In the genomic region with DNA sequence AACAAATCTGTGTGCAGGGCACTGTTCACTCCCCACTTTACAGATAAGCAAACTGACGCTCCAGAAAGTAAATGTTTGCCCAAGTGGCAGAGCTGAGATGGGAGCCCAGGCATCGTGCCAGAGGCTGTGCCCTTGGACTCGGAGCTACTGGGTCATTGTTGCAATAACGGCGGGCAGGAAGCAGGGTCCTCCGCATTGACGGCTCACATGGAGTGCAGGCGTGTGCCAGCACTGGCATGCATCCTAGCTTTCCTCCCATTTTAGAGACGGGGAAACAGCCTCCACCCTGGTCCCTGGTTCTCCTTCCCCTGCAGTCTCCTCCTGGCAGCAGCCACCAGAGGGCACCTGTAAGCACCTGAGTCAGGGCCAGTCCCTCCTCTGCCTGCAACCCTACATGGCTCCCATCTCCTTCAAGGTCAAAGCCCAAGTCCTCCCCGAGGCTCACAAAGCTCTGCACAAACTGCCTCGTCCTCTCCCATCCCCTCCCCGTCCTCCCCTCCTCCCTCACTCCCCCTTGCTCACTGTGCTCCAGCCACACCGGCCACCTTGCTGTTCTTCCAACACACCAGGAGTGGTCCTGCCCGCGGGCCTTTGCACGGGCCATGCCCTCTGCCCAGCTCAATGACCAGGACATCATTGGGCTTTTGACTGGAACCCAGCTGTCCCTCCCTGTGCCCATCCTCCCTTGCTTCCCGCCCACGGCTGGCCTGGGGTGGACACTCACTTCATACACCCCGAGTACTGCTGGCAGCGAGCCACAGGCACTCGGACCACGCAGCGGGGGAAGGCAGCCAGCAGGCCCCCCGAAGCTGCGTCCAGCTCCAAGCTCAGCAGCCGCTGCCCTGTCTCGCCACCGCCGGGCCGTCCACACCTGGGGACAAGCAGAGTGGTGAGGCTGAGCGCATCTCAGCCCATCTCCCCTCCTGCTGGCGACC, we compare ENCODE assay signal across 8 cellular contexts. TPM values are rescaled to one million over a fixed set of nuclear protein-coding genes. Genes with fewer than 3 reads are reported as not detected.
DNase-seq lines count a peak whose midpoint lies in the region; ATAC-seq and TF ChIP-seq lines count a peak whose summit lies in the region.

No MANE protein-coding gene starts in this region.

- POLR2A ChIA-PET in HEK293T (lab: Yijun Ruan, JAX) = interaction anchor here (1.1 kb wide), 1 partner anchor 9 kb away, joined by 3 read pairs; no protein-coding TSS in a partner anchor
- POLR2A ChIA-PET in activated CD8-positive, alpha-beta T cell treated with anti-CD3 and anti-CD28 coated beads, Interleukin-2, amount 10 ng/mL, durations not matched to agents 7 days and 5 days (lab: Charles Lee) = interaction anchor here (1.0 kb wide), 1 partner anchor 22 kb away, joined by 3 read pairs; no protein-coding TSS in a partner anchor

- H3K27ac Mint-ChIP-seq in activated CD8-positive, alpha-beta T cell treated with anti-CD3 and anti-CD28 coated beads, Interleukin-2, amount 10 ng/mL, durations not matched to agents 7 days and 5 days = no peak overlapping the region

- H3K9me3 Mint-ChIP-seq in activated CD8-positive, alpha-beta T cell treated with anti-CD3 and anti-CD28 coated beads, Interleukin-2, amount 10 ng/mL, durations not matched to agents 7 days and 5 days (ENCODE audit: insufficient read depth) = no peaks in the 10 kb centered on the region

- H3K4me3 Mint-ChIP-seq in activated CD8-positive, alpha-beta T cell treated with anti-CD3 and anti-CD28 coated beads, Interleukin-2, amount 10 ng/mL, durations not matched to agents 7 days and 5 days = no peak overlapping the region

- in situ Hi-C loops in KBM-7 (cut with MboI; ENCODE audit: low pct_unique_long_range_greater_than_20kb, low sequenced_read_pairs) = no loop called here

- H3K4me1 Mint-ChIP-seq in activated CD8-positive, alpha-beta T cell treated with anti-CD3 and anti-CD28 coated beads, Interleukin-2, amount 10 ng/mL, durations not matched to agents 7 days and 5 days (ENCODE audit: low read depth) = no peaks in the 10 kb centered on the region

- DNase-seq in COLO668 (lab: John Stamatoyannopoulos, UW; ENCODE audit: unreplicated experiment) = peak; percentile 13
- peak; percentile 48 for DNase-seq in HEK293T (ENCODE audit: extremely low spot score)
- DNase-seq in activated CD8-positive, alpha-beta T cell treated with anti-CD3 and anti-CD28 coated beads, Interleukin-2, amount 10 ng/mL, durations not matched to agents 7 days and 5 days = peak; percentile 38
- DNase-seq in kidney tubule cell (ENCODE audit: low spot score) = peak; percentile 40
- DNase-seq in KBM-7 = no peak
- no peak for DNase-seq in occipital lobe (lab: John Stamatoyannopoulos, UW)
- DNase-seq in NCI-H146 (lab: John Stamatoyannopoulos, UW) = no peak

- CTCF ChIA-PET in HEK293T (lab: Yijun Ruan, JAX) = interaction anchor here (0.5 to 0.7 kb wide), 3 partner anchors 22 to 1525 kb away, joined by 3 to 4 read pairs (median 3); no protein-coding TSS in a partner anchor
- CTCF ChIA-PET in activated CD8-positive, alpha-beta T cell treated with anti-CD3 and anti-CD28 coated beads, Interleukin-2, amount 10 ng/mL, durations not matched to agents 7 days and 5 days (lab: Charles Lee) = interaction anchor here (0.9 to 1.3 kb wide), 4 partner anchors 21 to 87 kb away, joined by 3 to 4 read pairs (median 3); partner anchors contain the start of gene HDGFL2

- no peaks in the 10 kb centered on the region for H3K27me3 Mint-ChIP-seq in activated CD8-positive, alpha-beta T cell treated with anti-CD3 and anti-CD28 coated beads, Interleukin-2, amount 10 ng/mL, durations not matched to agents 7 days and 5 days (ENCODE audit: low read depth)

- no peaks in the 10 kb centered on the region for H3K36me3 Mint-ChIP-seq in activated CD8-positive, alpha-beta T cell treated with anti-CD3 and anti-CD28 coated beads, Interleukin-2, amount 10 ng/mL, durations not matched to agents 7 days and 5 days (ENCODE audit: low read depth)

- ATAC-seq in activated CD8-positive, alpha-beta T cell treated with anti-CD3 and anti-CD28 coated beads, Interleukin-2, amount 10 ng/mL, durations not matched to agents 7 days and 5 days = no peak
- no peak for ATAC-seq in HG02840 (IDR thresholded peaks at IDR 0.05; ENCODE audit: low FRiP score, unreplicated experiment)

TF ChIP-seq in HEK293T, 16 proteins besides CTCF, POLR2A, EP300 and RAD21:
- TF ChIP-seq ARNT (IDR thresholded peaks at IDR 0.05) = no peak
- no peak for TF ChIP-seq HDGF (IDR thresholded peaks at IDR 0.05; ENCODE audit: borderline replicate concordance)
- no peak for TF ChIP-seq NFRKB (IDR thresholded peaks at IDR 0.05)
- TF ChIP-seq ZNF384 (IDR thresholded peaks at IDR 0.05) = no peak
- no peak for TF ChIP-seq FOXA1 (IDR thresholded peaks at IDR 0.05)
- TF ChIP-seq TARDBP (IDR thresholded peaks at IDR 0.05) = no peak
- TF ChIP-seq FOXK2 (IDR thresholded peaks at IDR 0.05) = no peak
- TF ChIP-seq CTBP1 (IDR thresholded peaks at IDR 0.05; ENCODE audit: borderline replicate concordance) = no peak
- no peak for TF ChIP-seq SUZ12 (IDR thresholded peaks at IDR 0.05)
- no peak for TF ChIP-seq SP1 (IDR thresholded peaks at IDR 0.05)

RNA-seq across cellular contexts. Expression of gene LRG1, which starts 7.7 kb away (rescaled TPM):
- not detected for total RNA-seq in activated CD8-positive, alpha-beta T cell treated with anti-CD3 and anti-CD28 coated beads, Interleukin-2, amount 10 ng/mL, durations not matched to agents 7 days and 5 days
- not detected for total RNA-seq in occipital lobe

RNA-seq across cellular contexts. Expression of gene SEMA6B, which starts 11.9 kb away (rescaled TPM):
- total RNA-seq in activated CD8-positive, alpha-beta T cell treated with anti-CD3 and anti-CD28 coated beads, Interleukin-2, amount 10 ng/mL, durations not matched to agents 7 days and 5 days = not detected
- total RNA-seq in occipital lobe = 32.0 TPM

RNA-seq across cellular contexts. Expression of gene PLIN5, which starts 12.5 kb away (rescaled TPM):
- total RNA-seq in activated CD8-positive, alpha-beta T cell treated with anti-CD3 and anti-CD28 coated beads, Interleukin-2, amount 10 ng/mL, durations not matched to agents 7 days and 5 days = not detected
- 2.0 TPM for total RNA-seq in occipital lobe

RNA-seq across cellular contexts. Expression of gene PLIN4, which starts 29.3 kb away (rescaled TPM):
- not detected for total RNA-seq in activated CD8-positive, alpha-beta T cell treated with anti-CD3 and anti-CD28 coated beads, Interleukin-2, amount 10 ng/mL, durations not matched to agents 7 days and 5 days
- total RNA-seq in occipital lobe = under 0.01 TPM

Comparison
In these comparisons a context has a peak if more than half of its experiments do, and no peak if none do; other contexts are left out.
1. DNase-seq: peak in COLO668 (single experiment), HEK293T (single experiment), activated CD8-positive, alpha-beta T cell treated with anti-CD3 and anti-CD28 coated beads, Interleukin-2, amount 10 ng/mL, durations not matched to agents 7 days and 5 days (single experiment) and kidney tubule cell (single experiment); none in KBM-7 (single experiment), occipital lobe (single experiment) and NCI-H146 (single experiment).
2. RNA of gene SEMA6B, which starts 11.9 kb away (total RNA-seq): 32.0 TPM in occipital lobe (single experiment); not detected in activated CD8-positive, alpha-beta T cell treated with anti-CD3 and anti-CD28 coated beads, Interleukin-2, amount 10 ng/mL, durations not matched to agents 7 days and 5 days; every median in the first group is over 10 times any median in the second.